ENCODE assay signal across 2 cellular contexts in genomic region chr21:26761174-26761915, GRCh38.
A peak's percentile ranks its signal among the peaks of the same experiment; 100 is the strongest.
TF ChIP-seq lines count a peak whose summit lies in the region.

No MANE protein-coding gene starts in this region.

TF ChIP-seq in HepG2, 621 proteins besides CTCF, POLR2A, EP300 and RAD21:
- TF ChIP-seq ISL2 (CRISPR knock-in tag; IDR thresholded peaks at IDR 0.05) (no peak), CREB1 (IDR thresholded peaks at IDR 0.05) (peak; percentile 65), CREB1 (CRISPR knock-in tag; IDR thresholded peaks at IDR 0.05) (no peak)
TF ChIP-seq in HepG2: peak in this region for 1.

TF ChIP-seq in IMR-90, 13 proteins besides CTCF, POLR2A, EP300 and RAD21:
- TF ChIP-seq ELK1 (IDR thresholded peaks at IDR 0.05; ENCODE audit: borderline replicate concordance, low read depth, low read length), result no peak
- TF ChIP-seq NFE2L2 (IDR thresholded peaks at IDR 0.05; ENCODE audit: low read depth, low read length), result no peak
- no peak for TF ChIP-seq RCOR1 (IDR thresholded peaks at IDR 0.05; ENCODE audit: insufficient replicate concordance, low read length)
- no peak for TF ChIP-seq CHD1 (IDR thresholded peaks at IDR 0.05; ENCODE audit: low read depth, low read length)
- TF ChIP-seq CEBPB (IDR thresholded peaks at IDR 0.05; ENCODE audit: low read depth, low read length), result no peak
- TF ChIP-seq RFX5 (IDR thresholded peaks at IDR 0.05; ENCODE audit: low read depth, low read length), result no peak
